8 cellular contexts compared by ENCODE assay signal in the genomic region with DNA sequence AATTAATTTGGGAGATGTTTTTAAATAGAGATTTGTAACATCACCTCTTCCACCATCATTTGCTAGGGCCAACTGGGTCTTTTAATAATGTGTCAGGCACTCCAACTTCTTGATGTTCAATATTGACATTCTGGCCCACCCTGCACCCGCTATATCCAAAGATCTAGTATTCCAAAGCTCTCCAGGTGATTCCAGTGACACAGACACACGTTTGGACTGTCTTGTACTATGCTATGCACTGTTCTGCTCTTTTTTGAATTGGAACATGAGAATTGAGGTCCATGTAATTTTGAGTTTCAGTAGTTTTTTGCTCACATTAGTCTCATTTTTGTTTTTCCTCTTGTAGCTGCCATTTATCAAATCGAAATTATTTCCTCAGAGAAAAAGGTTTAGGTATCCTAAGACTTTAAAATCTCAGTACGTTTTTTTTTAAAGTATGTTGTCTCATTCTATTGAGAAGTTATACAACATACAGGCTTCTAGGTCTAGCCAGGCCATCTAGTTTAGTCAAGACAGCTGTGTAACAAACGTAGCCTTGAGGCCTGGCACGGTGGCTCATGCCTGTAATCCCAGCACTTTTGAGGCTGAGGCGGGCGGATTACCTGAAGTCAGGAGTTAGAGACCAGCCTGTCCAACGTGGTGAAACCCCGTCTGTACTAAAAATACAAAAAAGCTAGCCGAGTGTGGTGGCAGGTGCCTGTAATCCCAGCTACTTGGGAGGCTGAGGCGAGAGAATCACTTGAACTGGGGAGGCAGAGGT. TPM values are rescaled to one million over a fixed set of nuclear protein-coding genes. Genes with fewer than 3 reads are reported as not detected.
DNase-seq lines count a peak whose midpoint lies in the region; ATAC-seq, FAIRE-seq and TF ChIP-seq lines count a peak whose summit lies in the region.

No MANE protein-coding gene starts in this region.

- H3K79me2 ChIP-seq in astrocyte (ENCODE audit: insufficient read depth, low read length), result peaks cover 60% of the 10 kb centered on the region

- H3K4me1 ChIP-seq in astrocyte (ENCODE audit: insufficient read depth, low read length), result peaks cover 11% of the 10 kb centered on the region
- H3K4me1 ChIP-seq in upper lobe of right lung, result peaks cover 49% of the 10 kb centered on the region

- DNase-seq in activated naive CD4-positive, alpha-beta T cell treated with anti-CD3 and anti-CD28 coated beads for 36 hours, result no peak
- no peak for DNase-seq in activated naive CD4-positive, alpha-beta T cell treated with Interleukin-2 at 50 U/mL for 16 hours
- DNase-seq in astrocyte (ENCODE audit: low read depth) (no peak), memory B cell (ENCODE audit: low spot score in 2 of 2) (no peak), upper lobe of right lung (no peak), dermis blood vessel endothelial cell (no peak)

- H3K4me3 ChIP-seq in astrocyte (ENCODE audit: insufficient read depth, low read depth, low read length), result peak overlapping the region; percentile 94
- peak overlapping the region; percentile 95 for H3K4me3 ChIP-seq in upper lobe of right lung

- FAIRE-seq in astrocyte (lab: Jason Lieb, UNC), result no peak

- no peak overlapping the region for H3K27ac ChIP-seq in astrocyte (ENCODE audit: low read depth, low read length)
- H3K27ac ChIP-seq in upper lobe of right lung, result peak overlapping the region; percentile 100

- H3K27me3 ChIP-seq in astrocyte (ENCODE audit: insufficient read depth, low read length) (no peaks in the 10 kb centered on the region), upper lobe of right lung (no peaks in the 10 kb centered on the region)

- no peak overlapping the region for H2AFZ ChIP-seq in astrocyte (ENCODE audit: low read depth, low read length)

- intact Hi-C loops in activated naive CD4-positive, alpha-beta T cell treated with anti-CD3 and anti-CD28 coated beads for 36 hours (cut with micrococcal nuclease), result loop anchor here (1.0 to 5.0 kb wide), 7 partner anchors 14 to 998 kb away; a partner anchor contains a TSS
- intact Hi-C loops in upper lobe of right lung (cut with DNase I), result no loop called here

- H3K9me3 ChIP-seq in astrocyte (ENCODE audit: insufficient read depth, low read depth, low read length) (no peaks in the 10 kb centered on the region), upper lobe of right lung (no peaks in the 10 kb centered on the region)

- peaks cover 23% of the 10 kb centered on the region for H4K20me1 ChIP-seq in astrocyte (ENCODE audit: insufficient read depth, low read length)

- peaks cover 10% of the 10 kb centered on the region for H3K36me3 Mint-ChIP-seq in activated naive CD4-positive, alpha-beta T cell treated with anti-CD3 and anti-CD28 coated beads for 36 hours (ENCODE audit: low read depth)
- H3K36me3 Mint-ChIP-seq in astrocyte (ENCODE audit: low read depth, unreplicated experiment), result no peaks in the 10 kb centered on the region
- H3K36me3 Mint-ChIP-seq in memory B cell, result peaks cover 7% of the 10 kb centered on the region

- H3K27me3 Mint-ChIP-seq in activated naive CD4-positive, alpha-beta T cell treated with anti-CD3 and anti-CD28 coated beads for 36 hours (ENCODE audit: low read depth), result no peaks in the 10 kb centered on the region
- no peaks in the 10 kb centered on the region for H3K27me3 Mint-ChIP-seq in astrocyte (ENCODE audit: low read depth, unreplicated experiment)
- H3K27me3 Mint-ChIP-seq in memory B cell, result no peaks in the 10 kb centered on the region

- peak overlapping the region; percentile 91 for H3K4me3 Mint-ChIP-seq in activated naive CD4-positive, alpha-beta T cell treated with anti-CD3 and anti-CD28 coated beads for 36 hours
- H3K4me3 Mint-ChIP-seq in astrocyte (ENCODE audit: unreplicated experiment) (peak overlapping the region; percentile 97), memory B cell (peak overlapping the region; percentile 93)

- no peak for ATAC-seq in memory B cell (ENCODE audit: low read depth)
- no peak for ATAC-seq in upper lobe of right lung
- ATAC-seq in HG03442 (IDR thresholded peaks at IDR 0.05; ENCODE audit: unreplicated experiment), result no peak
- ATAC-seq in HG02610 (IDR thresholded peaks at IDR 0.05; ENCODE audit: unreplicated experiment), result no peak

- peak overlapping the region; percentile 91 for H3K4me2 ChIP-seq in astrocyte (ENCODE audit: low read length)

- no peaks in the 10 kb centered on the region for H3K9me3 Mint-ChIP-seq in activated naive CD4-positive, alpha-beta T cell treated with anti-CD3 and anti-CD28 coated beads for 36 hours
- H3K9me3 Mint-ChIP-seq in astrocyte (ENCODE audit: unreplicated experiment) (no peaks in the 10 kb centered on the region), memory B cell (no peaks in the 10 kb centered on the region)

- peak overlapping the region; percentile 100 for H3K27ac Mint-ChIP-seq in activated naive CD4-positive, alpha-beta T cell treated with anti-CD3 and anti-CD28 coated beads for 36 hours
- peak overlapping the region; percentile 99 for H3K27ac Mint-ChIP-seq in astrocyte (ENCODE audit: unreplicated experiment)
- H3K27ac Mint-ChIP-seq in memory B cell, result no peak overlapping the region

- TF ChIP-seq CTCF in astrocyte (IDR thresholded peaks at IDR 0.05; ENCODE audit: insufficient read depth, low read depth, low read length), result no peak
- TF ChIP-seq CTCF in upper lobe of right lung (IDR thresholded peaks at IDR 0.05), result no peak

- peaks cover 20% of the 10 kb centered on the region for H3K4me1 Mint-ChIP-seq in activated naive CD4-positive, alpha-beta T cell treated with anti-CD3 and anti-CD28 coated beads for 36 hours (ENCODE audit: low read depth)
- H3K4me1 Mint-ChIP-seq in astrocyte (ENCODE audit: low read depth, unreplicated experiment) (peaks cover 12% of the 10 kb centered on the region), memory B cell (peaks cover 27% of the 10 kb centered on the region)

- CTCF ChIA-PET in activated naive CD4-positive, alpha-beta T cell treated with anti-CD3 and anti-CD28 coated beads for 36 hours (lab: Charles Lee), result interaction anchor here (0.7 to 1.6 kb wide), 4 partner anchors 14 to 238 kb away, joined by 3 read pairs; no protein-coding TSS in a partner anchor

- peak overlapping the region; percentile 100 for H3K9ac ChIP-seq in astrocyte (ENCODE audit: low read length)

- no peaks in the 10 kb centered on the region for H3K36me3 ChIP-seq in astrocyte (ENCODE audit: insufficient read depth, low read length)
- H3K36me3 ChIP-seq in upper lobe of right lung, result peaks cover 3% of the 10 kb centered on the region

RNA-seq across cellular contexts. Expression of a gene that starts 3.1 kb away (rescaled TPM):
- 1 to 10 TPM; 7.8 to 7.9 TPM for total RNA-seq in activated naive CD4-positive, alpha-beta T cell treated with anti-CD3 and anti-CD28 coated beads for 36 hours
- 5.9 and 7.1 TPM in 2 replicates for total RNA-seq in astrocyte
- total RNA-seq in upper lobe of right lung, result 21.0 TPM
- 4.9 and 6.8 TPM in 2 replicates for total RNA-seq in dermis blood vessel endothelial cell

RNA-seq across cellular contexts. Expression of a gene that starts 39.0 kb away (rescaled TPM):
- 10 to 100 TPM; 12.6 to 12.9 TPM for total RNA-seq in activated naive CD4-positive, alpha-beta T cell treated with anti-CD3 and anti-CD28 coated beads for 36 hours
- total RNA-seq in astrocyte, result 25.8 and 27.4 TPM in 2 replicates
- 17.8 TPM for total RNA-seq in upper lobe of right lung
- 41.9 and 53.4 TPM in 2 replicates for total RNA-seq in dermis blood vessel endothelial cell
